30 cellular contexts compared by ENCODE assay signal in the genomic region with DNA sequence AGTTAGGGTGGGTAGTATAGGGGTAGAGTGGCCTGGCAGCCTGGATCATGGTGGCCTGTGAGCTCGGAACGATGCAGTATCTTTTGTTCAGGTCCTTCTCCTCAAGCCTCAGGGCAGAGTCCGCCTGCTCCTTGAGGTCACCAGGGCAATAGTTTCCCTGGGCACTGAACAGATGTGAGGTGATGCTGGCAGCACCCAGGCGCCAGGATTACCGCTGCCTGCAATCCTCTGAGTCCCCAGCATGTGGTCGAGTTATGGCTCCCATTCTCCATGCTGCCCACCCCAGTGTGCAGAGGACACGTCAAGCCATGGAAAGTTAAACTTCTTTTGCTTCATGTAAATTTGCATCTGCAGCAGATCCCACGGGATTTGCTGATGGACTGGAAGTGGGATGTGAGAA. TPM values are rescaled to one million over a fixed set of nuclear protein-coding genes. Genes with fewer than 3 reads are reported as not detected.
"Had no signal": no experiment of that assay in that cellular context is flagged by ENCODE, and none has a peak within 500 bp of the region (broad histone marks: within the 10 kb centered on the region; RNA-seq: fewer than 3 reads in every experiment).

No MANE protein-coding gene starts in this region.

- H3K27ac Mint-ChIP-seq: immature natural killer cell; naive thymus-derived CD8-positive, alpha-beta T cell; nephron; stimulated activated effector memory CD8-positive, alpha-beta T cell treated with anti-CD3 and anti-CD28 coated beads, Interleukin-12 subunit alpha, Interleukin-12 subunit beta, amount 100 ng/mL, for 72 hours; stimulated activated naive CD8-positive, alpha-beta T cell treated with anti-CD3 and anti-CD28 coated beads, Interleukin-15, amount 100 ng/mL, for 72 hours had no signal

- H3K36me3 Mint-ChIP-seq: naive thymus-derived CD8-positive, alpha-beta T cell had no signal

- ATAC-seq: left colon; left lung; lower lobe of right lung; naive thymus-derived CD8-positive, alpha-beta T cell; pancreas; right cardiac atrium; sciatic nerve; stimulated activated effector memory CD8-positive, alpha-beta T cell treated with anti-CD3 and anti-CD28 coated beads, Interleukin-12 subunit alpha, Interleukin-12 subunit beta, amount 100 ng/mL, for 72 hours; stimulated activated naive CD8-positive, alpha-beta T cell treated with anti-CD3 and anti-CD28 coated beads, Interleukin-15, amount 100 ng/mL, for 72 hours had no signal

- H3K4me1 ChIP-seq: left lung, lower lobe of right lung, pancreas, prostate gland, transverse colon, upper lobe of left lung, vagina had no signal

- H3K36me3 ChIP-seq: left lung, lower lobe of right lung, pancreas, prostate gland, transverse colon, upper lobe of left lung, vagina had no signal

- H3K9me3 ChIP-seq: left lung, lower lobe of right lung, pancreas, prostate gland, transverse colon, upper lobe of left lung, vagina had no signal

- H3K9me3 Mint-ChIP-seq: immature natural killer cell; naive thymus-derived CD8-positive, alpha-beta T cell; nephron; neural crest cell; stimulated activated effector memory CD8-positive, alpha-beta T cell treated with anti-CD3 and anti-CD28 coated beads, Interleukin-12 subunit alpha, Interleukin-12 subunit beta, amount 100 ng/mL, for 72 hours; stimulated activated naive CD8-positive, alpha-beta T cell treated with anti-CD3 and anti-CD28 coated beads, Interleukin-15, amount 100 ng/mL, for 72 hours had no signal

- H3K4me3 Mint-ChIP-seq: immature natural killer cell; naive thymus-derived CD8-positive, alpha-beta T cell; nephron; neural crest cell; stimulated activated effector memory CD8-positive, alpha-beta T cell treated with anti-CD3 and anti-CD28 coated beads, Interleukin-12 subunit alpha, Interleukin-12 subunit beta, amount 100 ng/mL, for 72 hours; stimulated activated naive CD8-positive, alpha-beta T cell treated with anti-CD3 and anti-CD28 coated beads, Interleukin-15, amount 100 ng/mL, for 72 hours had no signal

- H3K27me3 Mint-ChIP-seq: naive thymus-derived CD8-positive, alpha-beta T cell; stimulated activated naive CD8-positive, alpha-beta T cell treated with anti-CD3 and anti-CD28 coated beads, Interleukin-15, amount 100 ng/mL, for 72 hours had no signal

- H3K27me3 ChIP-seq: left lung, pancreas, transverse colon, upper lobe of left lung, vagina had no signal

- DNase-seq: hypothalamus; immature natural killer cell; kidney; left colon; left lung; lower lobe of right lung; mammary epithelial cell; mesenchymal stem cell; naive thymus-derived CD8-positive, alpha-beta T cell; nucleus accumbens; pancreas; retina; right cardiac atrium; stimulated activated CD4-positive, alpha-beta T cell treated with anti-CD3 and anti-CD28 coated beads, Interleukin-12 subunit alpha, Interleukin-12 subunit beta, amount 100 ng/mL, for 4 hours; stimulated activated CD4-positive, alpha-beta T cell treated with anti-CD3 and anti-CD28 coated beads, Interleukin-15, amount 100 ng/mL, for 24 hours; stimulated activated CD4-positive, alpha-beta T cell treated with anti-CD3 and anti-CD28 coated beads, Interleukin-2, amount 100 ng/mL, for 24 hours; stimulated activated CD4-positive, alpha-beta T cell treated with anti-CD3 and anti-CD28 coated beads, Interleukin-4, amount 100 ng/mL, for 24 hours; stimulated activated naive CD4-positive, alpha-beta T cell treated with Interleukin-2 at 50 U/mL for 16 hours; stimulated activated naive CD8-positive, alpha-beta T cell treated with anti-CD3 and anti-CD28 coated beads, Interleukin-15, amount 100 ng/mL, for 72 hours; substantia nigra; transverse colon had no signal

- H3K4me1 Mint-ChIP-seq: immature natural killer cell; naive thymus-derived CD8-positive, alpha-beta T cell; nephron; neural crest cell; stimulated activated effector memory CD8-positive, alpha-beta T cell treated with anti-CD3 and anti-CD28 coated beads, Interleukin-12 subunit alpha, Interleukin-12 subunit beta, amount 100 ng/mL, for 72 hours; stimulated activated naive CD8-positive, alpha-beta T cell treated with anti-CD3 and anti-CD28 coated beads, Interleukin-15, amount 100 ng/mL, for 72 hours had no signal

- H3K27ac ChIP-seq: left lung, lower lobe of right lung, pancreas, prostate gland, skin epidermis, transverse colon, upper lobe of left lung, vagina had no signal

- H3K4me3 ChIP-seq: left lung, lower lobe of right lung, pancreas, prostate gland, skin epidermis, transverse colon, upper lobe of left lung, vagina had no signal

RNA-seq across cellular contexts. Expression of gene NEIL3, which starts 38.7 kb away (rescaled TPM):
- total RNA-seq: naive thymus-derived CD8-positive, alpha-beta T cell had no signal
- polyA plus RNA-seq: naive thymus-derived CD8-positive, alpha-beta T cell; pancreas; right cardiac atrium; urinary bladder had no signal
